26 cellular contexts compared by ENCODE assay signal in the genomic region with DNA sequence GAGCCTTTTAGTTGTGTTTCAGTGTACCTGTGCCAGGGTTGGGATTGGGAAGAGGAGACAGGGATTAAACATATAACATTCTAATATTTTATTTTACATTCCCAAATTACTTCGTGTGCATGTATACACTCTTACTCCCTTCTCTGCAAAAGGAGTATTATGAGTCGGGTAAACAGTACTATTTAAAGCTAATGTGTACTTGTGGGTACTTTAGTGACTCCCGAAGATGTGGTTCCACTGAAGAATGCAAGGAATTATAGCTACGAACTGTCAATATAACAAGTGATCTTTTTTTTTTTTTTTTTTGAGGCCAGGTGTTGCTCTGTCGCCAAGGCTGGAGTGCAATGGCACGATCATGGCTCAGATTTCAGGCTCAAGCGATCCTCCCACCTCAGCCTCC.
"Had no signal": no experiment of that assay in that cellular context is flagged by ENCODE, and none has a peak within 500 bp of the region (broad histone marks: within the 10 kb centered on the region; RNA-seq: fewer than 3 reads in every experiment).

No MANE protein-coding gene starts in this region.

- H3K27me3 ChIP-seq: stomach, suprapubic skin, testis, thyroid gland, tibial artery, tibial nerve, transverse colon, upper lobe of left lung, uterus, vagina had no signal

- ATAC-seq: stimulated activated effector memory CD8-positive, alpha-beta T cell treated with anti-CD3 and anti-CD28 coated beads, Interleukin-12 subunit alpha, Interleukin-12 subunit beta, amount 100 ng/mL, for 72 hours; stimulated activated memory B cell treated with anti-CD40 and anti-IgM and Interleukin-4, amounts not matched to agents 10 μg/mL and 1 μg/mL and 100 μg/mL, for 72 hours; stimulated activated naive B cell treated with anti-CD40 and anti-IgM and Interleukin-4, amounts not matched to agents 10 μg/mL and 1 μg/mL and 100 μg/mL, for 72 hours; stimulated activated naive CD8-positive, alpha-beta T cell treated with anti-CD3 and anti-CD28 coated beads, Interleukin-15, amount 100 ng/mL, for 72 hours; stimulated activated naive CD8-positive, alpha-beta T cell treated with anti-CD3 and anti-CD28 coated beads, Interleukin-15, Interleukin-2, amounts not matched to agents 100 U/mL and 50 U/mL, for 24 hours had no signal

- H3K4me1 ChIP-seq: stomach, suprapubic skin, testis, tibial artery, tibial nerve, transverse colon, uterus, vagina had no signal

- H3K36me3 ChIP-seq: stomach, suprapubic skin, thoracic aorta, thyroid gland, tibial artery, transverse colon, upper lobe of left lung, uterus, vagina had no signal

- H3K27ac ChIP-seq: stomach, suprapubic skin, testis, thoracic aorta, thyroid gland, tibial artery, tibial nerve, transverse colon, upper lobe of left lung, uterus, vagina had no signal

- H3K4me3 ChIP-seq: stomach, suprapubic skin, testis, thoracic aorta, thyroid gland, tibial artery, tibial nerve, transverse colon, upper lobe of left lung, uterus, vagina had no signal

- H3K9me3 ChIP-seq: stomach, suprapubic skin, testis, thoracic aorta, thyroid gland, tibial artery, tibial nerve, transverse colon, upper lobe of left lung, uterus, vagina had no signal

- FAIRE-seq: urothelium cell line had no signal

- DNase-seq: stimulated activated CD4-positive, alpha-beta T cell treated with anti-CD3 and anti-CD28 coated beads, Interleukin-2, amount 100 ng/mL, for 48 hours; stimulated activated CD4-positive, alpha-beta T cell treated with anti-CD3 and anti-CD28 coated beads, Interleukin-4, amount 100 ng/mL, for 1 hour; stimulated activated CD4-positive, alpha-beta T cell treated with anti-CD3 and anti-CD28 coated beads, Interleukin-4, amount 100 ng/mL, for 24 hours; stimulated activated CD4-positive, alpha-beta T cell treated with anti-CD3 and anti-CD28 coated beads, Interleukin-4, amount 100 ng/mL, for 4 hours; stimulated activated CD8-positive, alpha-beta memory T cell treated with anti-CD3 and anti-CD28 coated beads, Interleukin-4, amount 100 ng/mL, for 48 hours; stimulated activated naive B cell treated with anti-CD40 and anti-IgM and Interleukin-4, amounts not matched to agents 10 μg/mL and 1 μg/mL and 100 μg/mL, for 72 hours; stimulated activated naive CD4-positive, alpha-beta T cell; stimulated activated naive CD4-positive, alpha-beta T cell treated with Interleukin-2 at 50 U/mL for 16 hours; stimulated activated naive CD8-positive, alpha-beta T cell treated with anti-CD3 and anti-CD28 coated beads, Interleukin-15, amount 100 ng/mL, for 72 hours; stimulated activated naive CD8-positive, alpha-beta T cell treated with anti-CD3 and anti-CD28 coated beads, Interleukin-15, Interleukin-2, amounts not matched to agents 100 U/mL and 50 U/mL, for 24 hours; stomach; substantia nigra; testis; thyroid gland; tibial artery; transverse colon; trophoblast cell; upper lobe of left lung; uterus had no signal
